ENCODE assay signal across 9 cellular contexts in genomic region chr5:74127377-74128338, GRCh38.
DNase-seq lines count a peak whose midpoint lies in the region; ATAC-seq and TF ChIP-seq lines count a peak whose summit lies in the region.
"Had no signal": no experiment of that assay in that cellular context is flagged by ENCODE, and none has a peak within 500 bp of the region (broad histone marks: within the 10 kb centered on the region; RNA-seq: fewer than 3 reads in every experiment).

No MANE protein-coding gene starts in this region.

- POLR2A ChIA-PET in CD4-positive, alpha-beta T cell (lab: Charles Lee): no interaction called here

- peak; percentile 57 for ATAC-seq in left lobe of liver
- ATAC-seq in CD4-positive, alpha-beta T cell (ENCODE audit: poor library complexity): no peak

- H3K4me1 Mint-ChIP-seq in CD4-positive, alpha-beta T cell (ENCODE audit: low read depth): no peaks in the 10 kb centered on the region

- no peaks in the 10 kb centered on the region for H3K36me3 ChIP-seq in colonic mucosa

- CTCF ChIA-PET in CD4-positive, alpha-beta T cell (lab: Charles Lee): no interaction called here

- no peaks in the 10 kb centered on the region for H3K9me3 Mint-ChIP-seq in CD4-positive, alpha-beta T cell

- H3K27ac ChIP-seq in CD4-positive, alpha-beta T cell (ENCODE audit: low read depth, low read length): no peak overlapping the region
- H3K27ac ChIP-seq in colonic mucosa: no peak overlapping the region
- H3K27ac ChIP-seq: skin epidermis had no signal

- no peak overlapping the region for H3K4me3 ChIP-seq in colonic mucosa
- H3K4me3 ChIP-seq: skin epidermis had no signal

- H3K4me1 ChIP-seq in colonic mucosa: no peaks in the 10 kb centered on the region

- DNase-seq in AG08395 (ENCODE audit: low spot score): peak; percentile 40
- DNase-seq in LHCN-M2 (ENCODE audit: low read depth): peak; percentile 39
- peak; percentile 54 for DNase-seq in astrocyte of the hippocampus (ENCODE audit: low read depth, low spot score)
- DNase-seq in left lobe of liver (ENCODE audit: low spot score): no peak
- DNase-seq in activated CD4-positive, alpha-beta T cell treated with anti-CD3 and anti-CD28 coated beads for 4 hours: no peak
- no peak for DNase-seq in CD4-positive, alpha-beta T cell
- no peak for DNase-seq in colonic mucosa
- DNase-seq in GM19238 (ENCODE audit: insufficient read length, low spot score): no peak

- peaks cover 4% of the 10 kb centered on the region for H3K27me3 ChIP-seq in CD4-positive, alpha-beta T cell (ENCODE audit: control insufficient read depth, insufficient read depth, low read length)
- no peaks in the 10 kb centered on the region for H3K27me3 ChIP-seq in colonic mucosa

- no peak for TF ChIP-seq CTCF in CD4-positive, alpha-beta T cell (IDR thresholded peaks at IDR 0.05)
- TF ChIP-seq CTCF in colonic mucosa (IDR thresholded peaks at IDR 0.05): no peak

- intact Hi-C loops in CD4-positive, alpha-beta T cell (cut with DNase I, micrococcal nuclease): no loop called here
- intact Hi-C loops in colonic mucosa (cut with DNase I): no loop called here

- H3K9me3 ChIP-seq in CD4-positive, alpha-beta T cell (ENCODE audit: control insufficient read depth, low read length): no peaks in the 10 kb centered on the region
- no peaks in the 10 kb centered on the region for H3K9me3 ChIP-seq in colonic mucosa

- H3K9ac ChIP-seq in colonic mucosa (ENCODE audit: low read depth in 2 of 2, low read length in 2 of 2): no peak overlapping the region

- peaks cover 7% of the 10 kb centered on the region for H3K27me3 Mint-ChIP-seq in CD4-positive, alpha-beta T cell

- H3K27ac Mint-ChIP-seq in CD4-positive, alpha-beta T cell: no peak overlapping the region

- H3K4me3 Mint-ChIP-seq in CD4-positive, alpha-beta T cell: no peak overlapping the region

- H3K36me3 Mint-ChIP-seq in CD4-positive, alpha-beta T cell (ENCODE audit: low read depth): no peaks in the 10 kb centered on the region

Comparison
In these comparisons a context has a peak if more than half of its experiments do, and no peak if none do; other contexts are left out.
1. DNase-seq: peak in AG08395 (single experiment), LHCN-M2 (single experiment) and astrocyte of the hippocampus (single experiment); none in left lobe of liver (single experiment), activated CD4-positive, alpha-beta T cell treated with anti-CD3 and anti-CD28 coated beads for 4 hours (0 of 2), CD4-positive, alpha-beta T cell (0 of 10), colonic mucosa (single experiment) and GM19238 (single experiment).